In the genomic region with DNA sequence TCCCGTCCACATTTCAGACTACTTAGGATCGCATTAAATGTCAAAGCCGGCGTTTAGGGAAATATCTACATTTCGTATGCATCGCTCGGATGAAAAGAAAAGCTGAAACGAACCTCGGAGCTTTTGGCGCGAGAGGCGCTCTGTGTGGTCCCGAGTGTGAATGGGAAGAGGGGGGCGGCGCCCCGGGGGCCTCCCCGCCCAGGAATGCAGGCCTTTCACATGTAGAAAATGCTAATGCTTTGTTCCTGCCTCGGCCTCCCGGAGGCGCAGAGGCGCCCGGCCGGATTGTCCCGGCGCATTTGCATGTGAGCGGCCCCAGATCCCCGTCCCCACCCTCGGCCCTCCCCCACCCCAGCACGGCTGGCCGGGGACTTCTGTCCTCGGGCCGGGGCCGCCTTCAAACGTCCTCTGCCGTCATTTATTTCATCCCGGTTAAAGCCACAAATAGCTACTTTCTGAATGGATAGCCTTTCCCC, we compare ENCODE assay signal across 7 cellular contexts. TPM values are rescaled to one million over a fixed set of nuclear protein-coding genes. Genes with fewer than 3 reads are reported as not detected.
DNase-seq lines count a peak whose midpoint lies in the region; ATAC-seq and TF ChIP-seq lines count a peak whose summit lies in the region.

No MANE protein-coding gene starts in this region.

- TF ChIP-seq CTCF in GM12865 (IDR thresholded peaks at IDR 0.05; ENCODE audit: insufficient read depth, low read depth, low read length, missing control alignments) (peak; percentile 2), osteoblast (IDR thresholded peaks at IDR 0.05; ENCODE audit: extremely low read depth, low read depth, low read length) (no peak)

- no peaks in the 10 kb centered on the region for H3K4me1 ChIP-seq in osteoblast (ENCODE audit: insufficient read depth, low read length)

- CTCF ChIA-PET in activated CD8-positive, alpha-beta T cell treated with anti-CD3 and anti-CD28 coated beads, Interleukin-2, amount 10 ng/mL, durations not matched to agents 7 days and 5 days (lab: Charles Lee): interaction anchor here (0.6 to 3.2 kb wide), 8 partner anchors 8 to 351 kb away, joined by 3 to 16 read pairs (median 3); no protein-coding TSS in a partner anchor

- intact Hi-C loops in head of caudate nucleus (cut with DNase I): no loop called here

- H3K36me3 Mint-ChIP-seq in IgD-negative memory B cell: no peaks in the 10 kb centered on the region
- peaks cover 4% of the 10 kb centered on the region for H3K36me3 Mint-ChIP-seq in activated CD8-positive, alpha-beta T cell treated with anti-CD3 and anti-CD28 coated beads, Interleukin-2, amount 10 ng/mL, durations not matched to agents 7 days and 5 days (ENCODE audit: low read depth)

- H2AFZ ChIP-seq in osteoblast (ENCODE audit: low read length): peak overlapping the region; percentile 97

- H3K4me3 Mint-ChIP-seq in IgD-negative memory B cell: peak overlapping the region; percentile 87 to 97 (median 92)
- peak overlapping the region; percentile 83 for H3K4me3 Mint-ChIP-seq in activated CD8-positive, alpha-beta T cell treated with anti-CD3 and anti-CD28 coated beads, Interleukin-2, amount 10 ng/mL, durations not matched to agents 7 days and 5 days

- DNase-seq in GM12865 (ENCODE audit: low read depth) (peak; percentile 50), head of caudate nucleus (peak in 30 of 42 donors; percentile 3 to 50 (median 17)), osteoblast (ENCODE audit: insufficient read length, low spot score, missing footprints) (peak; percentile 66), NCI-H774 (lab: John Stamatoyannopoulos, UW) (no peak)
- DNase-seq in activated CD8-positive, alpha-beta T cell treated with anti-CD3 and anti-CD28 coated beads, Interleukin-2, amount 10 ng/mL, durations not matched to agents 7 days and 5 days: peak; percentile 23

- H3K4me2 ChIP-seq in osteoblast (ENCODE audit: insufficient read depth, low read length): peak overlapping the region; percentile 99

- POLR2A ChIA-PET in activated CD8-positive, alpha-beta T cell treated with anti-CD3 and anti-CD28 coated beads, Interleukin-2, amount 10 ng/mL, durations not matched to agents 7 days and 5 days (lab: Charles Lee): no interaction called here

- no peak overlapping the region for H3K27ac Mint-ChIP-seq in IgD-negative memory B cell
- peak overlapping the region; percentile 64 for H3K27ac Mint-ChIP-seq in activated CD8-positive, alpha-beta T cell treated with anti-CD3 and anti-CD28 coated beads, Interleukin-2, amount 10 ng/mL, durations not matched to agents 7 days and 5 days

- H3K36me3 ChIP-seq in osteoblast (ENCODE audit: insufficient read depth, low read length): no peaks in the 10 kb centered on the region

- no peaks in the 10 kb centered on the region for H3K27me3 ChIP-seq in osteoblast (ENCODE audit: insufficient read depth, low read length)

- no peaks in the 10 kb centered on the region for H3K79me2 ChIP-seq in osteoblast (ENCODE audit: insufficient read depth, low read length)

- no peaks in the 10 kb centered on the region for H3K9me3 Mint-ChIP-seq in IgD-negative memory B cell
- no peaks in the 10 kb centered on the region for H3K9me3 Mint-ChIP-seq in activated CD8-positive, alpha-beta T cell treated with anti-CD3 and anti-CD28 coated beads, Interleukin-2, amount 10 ng/mL, durations not matched to agents 7 days and 5 days (ENCODE audit: insufficient read depth)

- no peaks in the 10 kb centered on the region for H4K20me1 ChIP-seq in osteoblast (ENCODE audit: insufficient read depth, low read length)

- no peak overlapping the region for H3K27ac ChIP-seq in osteoblast (ENCODE audit: low read depth, low read length)

- H3K4me3 ChIP-seq in GM12865 (ENCODE audit: low read depth, low read length) (peak overlapping the region; percentile 63), osteoblast (ENCODE audit: insufficient read depth, low read length) (peak overlapping the region; percentile 79)

- no peaks in the 10 kb centered on the region for H3K9me3 ChIP-seq in osteoblast (ENCODE audit: low read depth, low read length)

- H3K4me1 Mint-ChIP-seq in IgD-negative memory B cell: peaks cover 1 to 5% (median 2%) of the 10 kb centered on the region in 3 donors
- peaks cover 8% of the 10 kb centered on the region for H3K4me1 Mint-ChIP-seq in activated CD8-positive, alpha-beta T cell treated with anti-CD3 and anti-CD28 coated beads, Interleukin-2, amount 10 ng/mL, durations not matched to agents 7 days and 5 days (ENCODE audit: low read depth)

- ATAC-seq in GM21619 (IDR thresholded peaks at IDR 0.05; ENCODE audit: unreplicated experiment): peak; percentile 37
- ATAC-seq in activated CD8-positive, alpha-beta T cell treated with anti-CD3 and anti-CD28 coated beads, Interleukin-2, amount 10 ng/mL, durations not matched to agents 7 days and 5 days: peak; percentile 27

- no peaks in the 10 kb centered on the region for H3K27me3 Mint-ChIP-seq in IgD-negative memory B cell
- H3K27me3 Mint-ChIP-seq in activated CD8-positive, alpha-beta T cell treated with anti-CD3 and anti-CD28 coated beads, Interleukin-2, amount 10 ng/mL, durations not matched to agents 7 days and 5 days (ENCODE audit: low read depth): peaks cover 4% of the 10 kb centered on the region

RNA-seq across cellular contexts. Expression of a gene that starts 37.0 kb away (rescaled TPM):
- not detected for polyA plus RNA-seq in IgD-negative memory B cell
- not detected for total RNA-seq in activated CD8-positive, alpha-beta T cell treated with anti-CD3 and anti-CD28 coated beads, Interleukin-2, amount 10 ng/mL, durations not matched to agents 7 days and 5 days
- not detected in 2 replicates for total RNA-seq in osteoblast
